In the genomic region with DNA sequence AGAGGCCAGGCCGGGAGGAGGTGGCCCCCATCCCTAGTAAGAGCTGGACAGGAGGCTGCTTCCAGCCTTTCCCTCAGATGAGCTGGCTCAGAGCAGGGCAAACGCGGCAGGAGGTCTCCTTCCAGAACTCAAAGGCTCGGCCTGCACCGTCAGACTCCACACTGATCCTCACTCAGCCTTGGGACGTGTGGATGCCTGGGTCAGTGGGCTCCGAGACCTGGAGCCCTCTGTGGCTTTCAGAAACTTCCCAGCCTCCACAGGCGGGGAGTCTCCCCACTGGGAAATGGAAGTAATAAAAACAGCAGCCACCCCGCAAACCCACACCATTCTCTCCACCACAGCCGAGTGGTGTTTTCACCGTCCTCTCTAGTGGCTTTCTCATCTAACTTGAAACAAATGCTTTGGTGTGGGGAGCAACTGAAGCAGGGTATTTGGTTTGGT, we compare ENCODE assay signal across 18 cellular contexts. TPM values are rescaled to one million over a fixed set of nuclear protein-coding genes. Genes with fewer than 3 reads are reported as not detected.
DNase-seq lines count a peak whose midpoint lies in the region; TF ChIP-seq lines count a peak whose summit lies in the region.
"Had no signal": no experiment of that assay in that cellular context is flagged by ENCODE, and none has a peak within 500 bp of the region (broad histone marks: within the 10 kb centered on the region; RNA-seq: fewer than 3 reads in every experiment).

No MANE protein-coding gene starts in this region.

- H3K4me3 Mint-ChIP-seq in T-helper 1 cell treated with Interleukin-12 subunit alpha and Interleukin-12 subunit beta and Interleukin-4 antibody, amounts not matched to agents 30 μg/mL and 1 μg/mL, for 36 hours = no peak overlapping the region
- H3K4me3 Mint-ChIP-seq in IgD-negative memory B cell = peak overlapping the region in 1 of 4 donors; percentile 75

- H3K36me3 ChIP-seq in sigmoid colon (no peaks in the 10 kb centered on the region), hepatocyte (replicated peaks; ENCODE audit: insufficient read depth, low read depth) (no peaks in the 10 kb centered on the region)
- H3K36me3 ChIP-seq: adrenal gland, thoracic aorta had no signal

- H3K9me3 Mint-ChIP-seq in T-helper 1 cell treated with Interleukin-12 subunit alpha and Interleukin-12 subunit beta and Interleukin-4 antibody, amounts not matched to agents 30 μg/mL and 1 μg/mL, for 36 hours = no peaks in the 10 kb centered on the region
- no peaks in the 10 kb centered on the region for H3K9me3 Mint-ChIP-seq in IgD-negative memory B cell

- H3K27ac ChIP-seq in sigmoid colon = no peak overlapping the region
- H3K27ac ChIP-seq in hepatocyte = no peak overlapping the region
- H3K27ac ChIP-seq: 22Rv1, adrenal gland, GM23248, thoracic aorta had no signal

- TF ChIP-seq CTCF in sigmoid colon (IDR thresholded peaks at IDR 0.05) = no peak
- TF ChIP-seq CTCF in hepatocyte (IDR thresholded peaks at IDR 0.05; ENCODE audit: poor library complexity) = no peak

- no peaks in the 10 kb centered on the region for H3K9me3 ChIP-seq in sigmoid colon
- H3K9me3 ChIP-seq in hepatocyte (ENCODE audit: low read depth) = no peaks in the 10 kb centered on the region
- H3K9me3 ChIP-seq: adrenal gland, SK-N-SH, thoracic aorta had no signal

- H3K36me3 Mint-ChIP-seq in T-helper 1 cell treated with Interleukin-12 subunit alpha and Interleukin-12 subunit beta and Interleukin-4 antibody, amounts not matched to agents 30 μg/mL and 1 μg/mL, for 36 hours (ENCODE audit: low read depth) = peaks cover 19% of the 10 kb centered on the region
- no peaks in the 10 kb centered on the region for H3K36me3 Mint-ChIP-seq in IgD-negative memory B cell

- 68 to 89% methylated on average over 11 of the region's 11 CpGs for WGBS in sigmoid colon, 2 donors
- 88% methylated on average over 11 of the region's 11 CpGs for WGBS in hepatocyte (ENCODE audit: low lambda C conversion rate, missing lambda C conversion rate)

- H3K4me3 ChIP-seq in sigmoid colon (no peak overlapping the region), hepatocyte (no peak overlapping the region)
- H3K4me3 ChIP-seq: adrenal gland, GM23248, thoracic aorta had no signal

- peak overlapping the region; percentile 55 for H3K27ac Mint-ChIP-seq in T-helper 1 cell treated with Interleukin-12 subunit alpha and Interleukin-12 subunit beta and Interleukin-4 antibody, amounts not matched to agents 30 μg/mL and 1 μg/mL, for 36 hours
- H3K27ac Mint-ChIP-seq in IgD-negative memory B cell = peak overlapping the region; percentile 61 to 96 (median 80)

- TF ChIP-seq POLR2A in sigmoid colon (IDR thresholded peaks at IDR 0.05) = no peak

- peaks cover 37% of the 10 kb centered on the region for H3K4me1 Mint-ChIP-seq in T-helper 1 cell treated with Interleukin-12 subunit alpha and Interleukin-12 subunit beta and Interleukin-4 antibody, amounts not matched to agents 30 μg/mL and 1 μg/mL, for 36 hours (ENCODE audit: low read depth)
- H3K4me1 Mint-ChIP-seq in IgD-negative memory B cell = peaks cover 48 to 61% (median 59%) of the 10 kb centered on the region in 3 donors

- no peaks in the 10 kb centered on the region for H4K20me1 ChIP-seq in hepatocyte (ENCODE audit: insufficient read depth, poor library complexity, severe bottlenecking)

- no peak overlapping the region for H3K4me2 ChIP-seq in hepatocyte
- H3K4me2 ChIP-seq: SK-N-SH had no signal

- H3K4me1 ChIP-seq in sigmoid colon = no peaks in the 10 kb centered on the region
- H3K4me1 ChIP-seq in hepatocyte (ENCODE audit: insufficient read depth) = no peaks in the 10 kb centered on the region
- H3K4me1 ChIP-seq: adrenal gland had no signal

- no peak for TF ChIP-seq EP300 in sigmoid colon (IDR thresholded peaks at IDR 0.05)

- H2AFZ ChIP-seq in hepatocyte = no peak overlapping the region
- H2AFZ ChIP-seq: GM23248 had no signal

- no peaks in the 10 kb centered on the region for H3K27me3 Mint-ChIP-seq in T-helper 1 cell treated with Interleukin-12 subunit alpha and Interleukin-12 subunit beta and Interleukin-4 antibody, amounts not matched to agents 30 μg/mL and 1 μg/mL, for 36 hours (ENCODE audit: low read depth)
- no peaks in the 10 kb centered on the region for H3K27me3 Mint-ChIP-seq in IgD-negative memory B cell

- no peaks in the 10 kb centered on the region for H3K9me2 ChIP-seq in hepatocyte (replicated peaks; ENCODE audit: insufficient read depth)
- H3K9me2 ChIP-seq: SK-N-SH had no signal

- intact Hi-C loops in sigmoid colon (cut with DNase I) (no loop called here), posterior vena cava (cut with DNase I) (no loop called here)

- no peaks in the 10 kb centered on the region for H3K79me2 ChIP-seq in hepatocyte

- DNase-seq in T-helper 1 cell = no peak
- DNase-seq in brain pericyte (ENCODE audit: low read depth, low spot score) = peak; percentile 77
- peak; percentile 42 for DNase-seq in sigmoid colon
- no peak for DNase-seq in hepatocyte (ENCODE audit: low spot score)
- DNase-seq in NCI-H1105 treated with DMSO at 0.1 percent for 48 hours (lab: John Stamatoyannopoulos, UW) = no peak
- DNase-seq in posterior vena cava (ENCODE audit: low spot score) = no peak
- DNase-seq: activated CD8-positive, alpha-beta memory T cell treated with anti-CD3 and anti-CD28 coated beads for 24 hours; adrenal gland; cerebellar nuclear complex; foreskin melanocyte; GM23248; left ventricle myocardium superior; PC-3; SK-N-SH had no signal

- H3K27me3 ChIP-seq in sigmoid colon (no peaks in the 10 kb centered on the region), hepatocyte (no peaks in the 10 kb centered on the region)
- H3K27me3 ChIP-seq: adrenal gland had no signal

RNA-seq across cellular contexts. Expression of a gene that starts 54.3 kb away (rescaled TPM):
- polyA plus RNA-seq in IgD-negative memory B cell = 220 TPM
- total RNA-seq in sigmoid colon = 10 to 100 TPM in 1 of 4 donors, 1 to 10 TPM in 3; 6.4 to 20.8 (median 9.4) TPM
- polyA plus RNA-seq in sigmoid colon = 10 to 100 TPM in 1 of 3 donors, 1 to 10 TPM in 2; 4.2 to 44.8 (median 4.4) TPM
- 2.9 and 5.2 TPM in 2 replicates for total RNA-seq in hepatocyte
- polyA plus RNA-seq in hepatocyte = 3.3 and 4.9 TPM in 2 replicates
- 10 to 100 TPM; 14.0 to 19.9 TPM for total RNA-seq in posterior vena cava
- total RNA-seq: GM23248 had no signal

Comparison
In these comparisons a context has a peak if more than half of its experiments do, and no peak if none do; other contexts are left out.
1. DNase-seq: peak in brain pericyte (single experiment) and sigmoid colon (single experiment); none in T-helper 1 cell (0 of 5), hepatocyte (single experiment), NCI-H1105 treated with DMSO at 0.1 percent for 48 hours (single experiment) and posterior vena cava (single experiment).